In genomic region chr15:66130496-66131014, GRCh38 we compare ENCODE assay signal across 20 cellular contexts.
"Had no signal": no experiment of that assay in that cellular context is flagged by ENCODE, and none has a peak within 500 bp of the region (broad histone marks: within the 10 kb centered on the region; RNA-seq: fewer than 3 reads in every experiment).

No MANE protein-coding gene starts in this region.

- H3K27ac ChIP-seq: breast epithelium, gastroesophageal sphincter, psoas muscle, right lobe of liver had no signal

- H3K27ac Mint-ChIP-seq: activated naive CD8-positive, alpha-beta T cell treated with anti-CD3 and anti-CD28 coated beads, Interleukin-2, amount 10 ng/mL, durations not matched to agents 7 days and 5 days; effector memory CD8-positive, alpha-beta T cell had no signal

- H3K4me3 Mint-ChIP-seq: activated naive CD8-positive, alpha-beta T cell treated with anti-CD3 and anti-CD28 coated beads, Interleukin-2, amount 10 ng/mL, durations not matched to agents 7 days and 5 days; effector memory CD8-positive, alpha-beta T cell; neural crest cell had no signal

- H3K36me3 Mint-ChIP-seq: activated naive CD8-positive, alpha-beta T cell treated with anti-CD3 and anti-CD28 coated beads, Interleukin-2, amount 10 ng/mL, durations not matched to agents 7 days and 5 days had no signal

- H3K4me2 ChIP-seq: smooth muscle cell had no signal

- H3K27me3 ChIP-seq: breast epithelium, right lobe of liver had no signal

- H3K9me3 ChIP-seq: breast epithelium, gastroesophageal sphincter, psoas muscle, right lobe of liver, tibial nerve had no signal

- H3K9me3 Mint-ChIP-seq: activated naive CD8-positive, alpha-beta T cell treated with anti-CD3 and anti-CD28 coated beads, Interleukin-2, amount 10 ng/mL, durations not matched to agents 7 days and 5 days; effector memory CD8-positive, alpha-beta T cell; neural crest cell had no signal

- ATAC-seq: activated CD4-positive, CD25-positive, alpha-beta regulatory T cell treated with anti-CD3 and anti-CD28 coated beads, Interleukin-2, amount 50 U/mL, for 24 hours; effector memory CD8-positive, alpha-beta T cell; gastroesophageal sphincter; psoas muscle had no signal

- H3K36me3 ChIP-seq: breast epithelium, gastroesophageal sphincter, right lobe of liver, tibial nerve had no signal

- DNase-seq: activated naive CD4-positive, alpha-beta T cell; activated naive CD8-positive, alpha-beta T cell treated with anti-CD3 and anti-CD28 coated beads, Interleukin-2, amount 10 ng/mL, durations not matched to agents 7 days and 5 days; activated T-cell treated with anti-CD3 and anti-CD28 coated beads for 4 hours; anterior cingulate cortex; dermis blood vessel endothelial cell; effector memory CD8-positive, alpha-beta T cell; islet precursor cell; psoas muscle; right lobe of liver; stimulated activated CD4-positive, alpha-beta T cell treated with anti-CD3 and anti-CD28 coated beads, Interleukin-4, amount 100 ng/mL, for 4 hours; stimulated activated CD8-positive, alpha-beta memory T cell treated with anti-CD3 and anti-CD28 coated beads, Interleukin-4, amount 100 ng/mL, for 48 hours; stimulated activated naive CD4-positive, alpha-beta T cell treated with Interleukin-2 at 50 U/mL for 16 hours; substantia nigra had no signal

- H3K4me1 ChIP-seq: breast epithelium, gastroesophageal sphincter, psoas muscle, right lobe of liver had no signal

- H3K4me3 ChIP-seq: breast epithelium, gastroesophageal sphincter, psoas muscle, right lobe of liver, smooth muscle cell, tibial nerve had no signal

- FAIRE-seq: TTC549 had no signal
